8 cellular contexts compared by ENCODE assay signal in the genomic region with DNA sequence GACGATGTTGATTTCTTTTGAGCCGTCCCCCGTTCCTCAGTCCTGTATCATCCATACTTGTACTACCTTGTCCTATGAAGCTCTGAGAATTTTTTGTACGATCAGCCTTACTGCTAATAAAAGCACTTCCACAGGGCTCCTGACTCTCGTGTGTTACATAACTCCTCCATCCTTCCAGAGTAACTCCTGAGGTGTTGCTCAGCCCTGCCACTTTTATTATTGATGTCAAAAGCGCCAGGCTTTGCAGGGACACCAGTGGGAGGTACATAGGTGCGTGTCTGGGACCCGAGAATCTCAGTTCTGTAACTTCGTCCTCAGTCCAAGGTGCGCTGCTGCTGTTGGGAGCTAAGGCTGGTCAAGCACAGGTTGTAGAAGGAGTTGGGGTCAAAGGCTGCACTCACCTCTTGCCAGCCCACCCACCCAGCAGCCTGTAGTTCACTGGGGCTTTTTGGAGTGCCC.
DNase-seq lines count a peak whose midpoint lies in the region; ATAC-seq lines count a peak whose summit lies in the region.

No MANE protein-coding gene starts in this region.

- no peak for ATAC-seq in stimulated activated naive CD8-positive, alpha-beta T cell treated with anti-CD3 and anti-CD28 coated beads, Interleukin-15, amount 100 ng/mL, for 72 hours
- no peak for ATAC-seq in HG03469 (IDR thresholded peaks at IDR 0.05; ENCODE audit: unreplicated experiment)

- peak overlapping the region; percentile 80 for H3K4me3 ChIP-seq in iPS-18c (ENCODE audit: insufficient read depth, low read depth, low read length)

- peaks cover 32% of the 10 kb centered on the region for H3K4me1 Mint-ChIP-seq in T-helper 1 cell treated with Interleukin-12 subunit alpha and Interleukin-12 subunit beta and Interleukin-4 antibody, amounts not matched to agents 30 μg/mL and 1 μg/mL, for 36 hours (ENCODE audit: low read depth)
- peaks cover 71% of the 10 kb centered on the region for H3K4me1 Mint-ChIP-seq in stimulated activated naive CD8-positive, alpha-beta T cell treated with anti-CD3 and anti-CD28 coated beads, Interleukin-15, amount 100 ng/mL, for 72 hours

- DNase-seq in T-helper 1 cell = no peak
- peak; percentile 61 for DNase-seq in activated CD8-positive, alpha-beta memory T cell treated with anti-CD3 and anti-CD28 coated beads, Interleukin-2, amount 50 U/mL, for 48 hours
- DNase-seq in stimulated activated naive CD8-positive, alpha-beta T cell treated with anti-CD3 and anti-CD28 coated beads, Interleukin-15, amount 100 ng/mL, for 72 hours = no peak
- no peak for DNase-seq in NCI-H226
- DNase-seq in stimulated activated CD4-positive, alpha-beta T cell treated with anti-CD3 and anti-CD28 coated beads, Interleukin-4, amount 100 ng/mL, for 4 hours = no peak

- peaks cover 4% of the 10 kb centered on the region for H3K9me3 ChIP-seq in iPS-18c (ENCODE audit: control insufficient read depth, insufficient read depth, low read length)

- H3K4me3 Mint-ChIP-seq in T-helper 1 cell treated with Interleukin-12 subunit alpha and Interleukin-12 subunit beta and Interleukin-4 antibody, amounts not matched to agents 30 μg/mL and 1 μg/mL, for 36 hours = peak overlapping the region; percentile 84
- H3K4me3 Mint-ChIP-seq in stimulated activated naive CD8-positive, alpha-beta T cell treated with anti-CD3 and anti-CD28 coated beads, Interleukin-15, amount 100 ng/mL, for 72 hours = peak overlapping the region; percentile 82 to 85

- no peaks in the 10 kb centered on the region for H3K9me3 Mint-ChIP-seq in T-helper 1 cell treated with Interleukin-12 subunit alpha and Interleukin-12 subunit beta and Interleukin-4 antibody, amounts not matched to agents 30 μg/mL and 1 μg/mL, for 36 hours
- H3K9me3 Mint-ChIP-seq in stimulated activated naive CD8-positive, alpha-beta T cell treated with anti-CD3 and anti-CD28 coated beads, Interleukin-15, amount 100 ng/mL, for 72 hours = no peaks in the 10 kb centered on the region

- peak overlapping the region; percentile 94 for H3K27ac Mint-ChIP-seq in T-helper 1 cell treated with Interleukin-12 subunit alpha and Interleukin-12 subunit beta and Interleukin-4 antibody, amounts not matched to agents 30 μg/mL and 1 μg/mL, for 36 hours
- peak overlapping the region in 1 of 2 donors; percentile 28 for H3K27ac Mint-ChIP-seq in stimulated activated naive CD8-positive, alpha-beta T cell treated with anti-CD3 and anti-CD28 coated beads, Interleukin-15, amount 100 ng/mL, for 72 hours

- peaks cover 30% of the 10 kb centered on the region for H3K27me3 Mint-ChIP-seq in T-helper 1 cell treated with Interleukin-12 subunit alpha and Interleukin-12 subunit beta and Interleukin-4 antibody, amounts not matched to agents 30 μg/mL and 1 μg/mL, for 36 hours (ENCODE audit: low read depth)
- peaks cover 36% of the 10 kb centered on the region for H3K27me3 Mint-ChIP-seq in stimulated activated naive CD8-positive, alpha-beta T cell treated with anti-CD3 and anti-CD28 coated beads, Interleukin-15, amount 100 ng/mL, for 72 hours

- peaks cover 42% of the 10 kb centered on the region for H3K36me3 Mint-ChIP-seq in T-helper 1 cell treated with Interleukin-12 subunit alpha and Interleukin-12 subunit beta and Interleukin-4 antibody, amounts not matched to agents 30 μg/mL and 1 μg/mL, for 36 hours (ENCODE audit: low read depth)
